In genomic region chr10:6591668-6592067, GRCh38 we compare ENCODE assay signal across 27 cellular contexts. TPM values are rescaled to one million over a fixed set of nuclear protein-coding genes. Genes with fewer than 3 reads are reported as not detected.
DNase-seq lines count a peak whose midpoint lies in the region; ATAC-seq and TF ChIP-seq lines count a peak whose summit lies in the region.
"Had no signal": no experiment of that assay in that cellular context is flagged by ENCODE, and none has a peak within 500 bp of the region (broad histone marks: within the 10 kb centered on the region; RNA-seq: fewer than 3 reads in every experiment).

No MANE protein-coding gene starts in this region.

- no peak overlapping the region for H3K4me3 ChIP-seq in esophagus muscularis mucosa
- H3K4me3 ChIP-seq in mesenchymal stem cell (ENCODE audit: insufficient read depth in 1 of 2, low read depth in 1 of 2, low read length in 2 of 2), result no peak overlapping the region
- H3K4me3 ChIP-seq: cardiac muscle cell, left ventricle myocardium inferior, pancreas, right atrium auricular region, thoracic aorta had no signal

- intact Hi-C loops in activated T-helper 2 cell treated with anti-CD3 and anti-CD28 coated beads, Interferon-gamma antibody, Interleukin-2, Interleukin-4, amounts not matched to agents 10 μg/mL and 5 μg/mL and 100 μg/mL, durations not matched to agents 14 hours and 24 hours and 36 hours (cut with micrococcal nuclease), result loop anchor here (1.0 kb wide), 1 partner anchor 8 kb away; no protein-coding TSS in a partner anchor
- intact Hi-C loops in natural killer cell (cut with micrococcal nuclease) (no loop called here), esophagus muscularis mucosa (cut with DNase I) (no loop called here)

- H3K27ac ChIP-seq in KOPT-K1 (ENCODE audit: low read depth, low read length, poor library complexity, severe bottlenecking), result peak overlapping the region; percentile 73
- no peak overlapping the region for H3K27ac ChIP-seq in esophagus muscularis mucosa (replicated peaks in 1 of 4)
- H3K27ac ChIP-seq in mesenchymal stem cell (ENCODE audit: low read length, poor library complexity, severe bottlenecking), result no peak overlapping the region
- H3K27ac ChIP-seq: cardiac muscle cell, HL-60, left ventricle myocardium inferior, pancreas, right atrium auricular region, RWPE1, thoracic aorta, VCaP had no signal

- H4K8ac ChIP-seq in mesenchymal stem cell (ENCODE audit: low read length), result no peak overlapping the region

- H3K27ac Mint-ChIP-seq in activated T-helper 2 cell treated with anti-CD3 and anti-CD28 coated beads, Interferon-gamma antibody, Interleukin-2, Interleukin-4, amounts not matched to agents 10 μg/mL and 5 μg/mL and 100 μg/mL, durations not matched to agents 14 hours and 24 hours and 36 hours, result peak overlapping the region; percentile 58
- peak overlapping the region; percentile 88 to 93 for H3K27ac Mint-ChIP-seq in natural killer cell
- H3K27ac Mint-ChIP-seq: mesothelial cell of epicardium; nephron progenitor cell; stimulated activated naive B cell treated with anti-CD40 and anti-IgM and Interleukin-4, amounts not matched to agents 10 μg/mL and 1 μg/mL and 100 μg/mL, for 72 hours had no signal

- peak overlapping the region; percentile 17 for H3K4me3 Mint-ChIP-seq in activated T-cell treated with anti-CD3 and anti-CD28 coated beads, Interleukin-2, amount 50 U/mL, for 4 hours
- H3K4me3 Mint-ChIP-seq in activated T-helper 2 cell treated with anti-CD3 and anti-CD28 coated beads, Interferon-gamma antibody, Interleukin-2, Interleukin-4, amounts not matched to agents 10 μg/mL and 5 μg/mL and 100 μg/mL, durations not matched to agents 14 hours and 24 hours and 36 hours (ENCODE audit: low read depth), result no peak overlapping the region
- peak overlapping the region; percentile 52 for H3K4me3 Mint-ChIP-seq in natural killer cell
- H3K4me3 Mint-ChIP-seq: mesothelial cell of epicardium; nephron progenitor cell; stimulated activated naive B cell treated with anti-CD40 and anti-IgM and Interleukin-4, amounts not matched to agents 10 μg/mL and 1 μg/mL and 100 μg/mL, for 72 hours had no signal

- H3K14ac ChIP-seq in mesenchymal stem cell (ENCODE audit: low read length in 2 of 2), result no peak overlapping the region

- H3K27me3 Mint-ChIP-seq in activated T-cell treated with anti-CD3 and anti-CD28 coated beads, Interleukin-2, amount 50 U/mL, for 4 hours (ENCODE audit: low read depth), result no peaks in the 10 kb centered on the region
- no peaks in the 10 kb centered on the region for H3K27me3 Mint-ChIP-seq in activated T-helper 2 cell treated with anti-CD3 and anti-CD28 coated beads, Interferon-gamma antibody, Interleukin-2, Interleukin-4, amounts not matched to agents 10 μg/mL and 5 μg/mL and 100 μg/mL, durations not matched to agents 14 hours and 24 hours and 36 hours (ENCODE audit: low read depth)
- no peaks in the 10 kb centered on the region for H3K27me3 Mint-ChIP-seq in natural killer cell (ENCODE audit: low read depth in 2 of 2)
- H3K27me3 Mint-ChIP-seq: stimulated activated naive B cell treated with anti-CD40 and anti-IgM and Interleukin-4, amounts not matched to agents 10 μg/mL and 1 μg/mL and 100 μg/mL, for 72 hours had no signal

- no peak overlapping the region for H3K9ac ChIP-seq in mesenchymal stem cell (ENCODE audit: low read length)

- no peak overlapping the region for H4K91ac ChIP-seq in mesenchymal stem cell (ENCODE audit: low read length)

- no peak overlapping the region for H2BK5ac ChIP-seq in mesenchymal stem cell (ENCODE audit: low read depth, low read length, poor library complexity, severe bottlenecking)

- peaks cover 0 to 12% (median 0%) of the 10 kb centered on the region in 4 donors for H3K27me3 ChIP-seq in esophagus muscularis mucosa
- peaks cover 0 to 36% of the 10 kb centered on the region in 2 experiments for H3K27me3 ChIP-seq in mesenchymal stem cell (ENCODE audit: control insufficient read depth in 1 of 2, insufficient read depth in 1 of 2, low read length in 2 of 2)
- H3K27me3 ChIP-seq: cardiac muscle cell, pancreas, right atrium auricular region had no signal

- no peak overlapping the region for H3K18ac ChIP-seq in mesenchymal stem cell (ENCODE audit: low read depth in 1 of 2, low read length in 2 of 2)

- H3K79me1 ChIP-seq in mesenchymal stem cell (replicated peaks; ENCODE audit: low read length, poor library complexity, severe bottlenecking), result no peaks in the 10 kb centered on the region

- peak; percentile 6 to 22 for ATAC-seq in activated T-cell treated with anti-CD3 and anti-CD28 coated beads, Interleukin-2, amount 50 U/mL, for 4 hours
- peak in 1 of 3 donors; percentile 13 for ATAC-seq in natural killer cell
- ATAC-seq: stimulated activated naive B cell treated with anti-CD40 and anti-IgM and Interleukin-4, amounts not matched to agents 10 μg/mL and 1 μg/mL and 100 μg/mL, for 72 hours had no signal

- H2AFZ ChIP-seq in mesenchymal stem cell (ENCODE audit: low read depth, low read length), result no peak overlapping the region

- H3K4ac ChIP-seq in mesenchymal stem cell (ENCODE audit: low read depth in 1 of 2, low read length in 2 of 2), result no peak overlapping the region

- H3K9me3 ChIP-seq in KOPT-K1 (ENCODE audit: insufficient read depth, low read length, poor library complexity, severe bottlenecking) (no peaks in the 10 kb centered on the region), esophagus muscularis mucosa (no peaks in the 10 kb centered on the region), mesenchymal stem cell (ENCODE audit: control insufficient read depth, low read length) (no peaks in the 10 kb centered on the region)
- H3K9me3 ChIP-seq: left ventricle myocardium inferior, pancreas, right atrium auricular region, thoracic aorta had no signal

- TF ChIP-seq EP300 in esophagus muscularis mucosa (IDR thresholded peaks at IDR 0.05), result no peak

- no peak overlapping the region for H2AK5ac ChIP-seq in mesenchymal stem cell (ENCODE audit: low read length, severe bottlenecking)

- H3K4me1 ChIP-seq in esophagus muscularis mucosa (no peaks in the 10 kb centered on the region), mesenchymal stem cell (ENCODE audit: control insufficient read depth, insufficient read depth, low read depth, low read length) (no peaks in the 10 kb centered on the region)
- H3K4me1 ChIP-seq: left ventricle myocardium inferior, pancreas, right atrium auricular region had no signal

- H3K4me1 Mint-ChIP-seq in activated T-cell treated with anti-CD3 and anti-CD28 coated beads, Interleukin-2, amount 50 U/mL, for 4 hours (ENCODE audit: low read depth), result peaks cover 89% of the 10 kb centered on the region
- peaks cover 76% of the 10 kb centered on the region for H3K4me1 Mint-ChIP-seq in activated T-helper 2 cell treated with anti-CD3 and anti-CD28 coated beads, Interferon-gamma antibody, Interleukin-2, Interleukin-4, amounts not matched to agents 10 μg/mL and 5 μg/mL and 100 μg/mL, durations not matched to agents 14 hours and 24 hours and 36 hours (ENCODE audit: low read depth)
- peaks cover 41 to 51% of the 10 kb centered on the region in 2 donors for H3K4me1 Mint-ChIP-seq in natural killer cell
- H3K4me1 Mint-ChIP-seq: mesothelial cell of epicardium, nephron progenitor cell had no signal

- no peak overlapping the region for H3K4me2 ChIP-seq in mesenchymal stem cell (ENCODE audit: low read length, poor library complexity, severe bottlenecking)

- TF ChIP-seq CTCF in natural killer cell (IDR thresholded peaks at IDR 0.05), result no peak
- no peak for TF ChIP-seq CTCF in esophagus muscularis mucosa (IDR thresholded peaks at IDR 0.05)

- peaks cover 26% of the 10 kb centered on the region; the same call in 1 of the 2 replicates for H3K36me3 ChIP-seq in KOPT-K1 (ENCODE audit: insufficient read depth, low read length)
- H3K36me3 ChIP-seq in esophagus muscularis mucosa, result no peaks in the 10 kb centered on the region
- no peaks in the 10 kb centered on the region for H3K36me3 ChIP-seq in mesenchymal stem cell (ENCODE audit: control insufficient read depth in 1 of 2, insufficient read depth in 2 of 2, low read depth in 1 of 2, low read length in 2 of 2)
- H3K36me3 ChIP-seq: cardiac muscle cell, left ventricle myocardium inferior, pancreas, right atrium auricular region, thoracic aorta had no signal

- WGBS in esophagus muscularis mucosa, result 71% methylated on average over 2 of the region's 2 CpGs
- WGBS in mesenchymal stem cell, result 48% methylated on average over 2 of the region's 2 CpGs

- no peak overlapping the region for H2BK15ac ChIP-seq in mesenchymal stem cell (ENCODE audit: low read depth, poor library complexity, severe bottlenecking)

- TF ChIP-seq POLR2A in esophagus muscularis mucosa (IDR thresholded peaks at IDR 0.05; ENCODE audit: low read depth), result no peak

- no peak overlapping the region for H2BK120ac ChIP-seq in mesenchymal stem cell (ENCODE audit: low read depth, low read length)

- H3K23ac ChIP-seq in mesenchymal stem cell (ENCODE audit: low read length in 2 of 2), result no peak overlapping the region

- DNase-seq in activated T-cell treated with anti-CD3 and anti-CD28 coated beads, Interleukin-2, amount 50 U/mL, for 4 hours, result no peak
- DNase-seq in activated T-cell treated with anti-CD3 and anti-CD28 coated beads for 4 hours (no peak), natural killer cell (no peak), esophagus muscularis mucosa (ENCODE audit: extremely low spot score) (no peak), GM19240 (ENCODE audit: insufficient read length, low spot score) (no peak), mesenchymal stem cell (no peak)
- no peak for DNase-seq in activated T-helper 2 cell treated with anti-CD3 and anti-CD28 coated beads, Interferon-gamma antibody, Interleukin-2, Interleukin-4, amounts not matched to agents 10 μg/mL and 5 μg/mL and 100 μg/mL, durations not matched to agents 14 hours and 24 hours and 36 hours (ENCODE audit: low spot score)
- DNase-seq: ACHN; activated CD4-positive, alpha-beta T cell treated with anti-CD3 and anti-CD28 coated beads, Interleukin-2, amount 50 U/mL, for 48 hours; Calu3; hypothalamus; left ventricle myocardium inferior; NCI-H1105 treated with DMSO at 0.1 percent for 48 hours; NCI-H2029 treated with DMSO at 0.1 percent for 48 hours; NCI-H226; nephron progenitor cell; pancreas; stimulated activated CD4-positive, alpha-beta T cell treated with anti-CD3 and anti-CD28 coated beads, Interleukin-4, amount 100 ng/mL, for 1 hour; stimulated activated naive B cell treated with anti-CD40 and anti-IgM and Interleukin-4, amounts not matched to agents 10 μg/mL and 1 μg/mL and 100 μg/mL, for 72 hours had no signal

- H3K9me3 Mint-ChIP-seq in activated T-cell treated with anti-CD3 and anti-CD28 coated beads, Interleukin-2, amount 50 U/mL, for 4 hours, result no peaks in the 10 kb centered on the region
- no peaks in the 10 kb centered on the region for H3K9me3 Mint-ChIP-seq in activated T-helper 2 cell treated with anti-CD3 and anti-CD28 coated beads, Interferon-gamma antibody, Interleukin-2, Interleukin-4, amounts not matched to agents 10 μg/mL and 5 μg/mL and 100 μg/mL, durations not matched to agents 14 hours and 24 hours and 36 hours
- H3K9me3 Mint-ChIP-seq in natural killer cell, result no peaks in the 10 kb centered on the region
- H3K9me3 Mint-ChIP-seq: nephron progenitor cell; stimulated activated naive B cell treated with anti-CD40 and anti-IgM and Interleukin-4, amounts not matched to agents 10 μg/mL and 1 μg/mL and 100 μg/mL, for 72 hours had no signal

- peaks cover 36% of the 10 kb centered on the region for H3K36me3 Mint-ChIP-seq in activated T-cell treated with anti-CD3 and anti-CD28 coated beads, Interleukin-2, amount 50 U/mL, for 4 hours (ENCODE audit: insufficient read depth)
- peaks cover 68% of the 10 kb centered on the region for H3K36me3 Mint-ChIP-seq in activated T-helper 2 cell treated with anti-CD3 and anti-CD28 coated beads, Interferon-gamma antibody, Interleukin-2, Interleukin-4, amounts not matched to agents 10 μg/mL and 5 μg/mL and 100 μg/mL, durations not matched to agents 14 hours and 24 hours and 36 hours (ENCODE audit: low read depth)
- peaks cover 14% of the 10 kb centered on the region for H3K36me3 Mint-ChIP-seq in natural killer cell
- H3K36me3 Mint-ChIP-seq: mesothelial cell of epicardium had no signal

- H2BK12ac ChIP-seq in mesenchymal stem cell (ENCODE audit: low read length in 2 of 2), result no peak overlapping the region

RNA-seq across cellular contexts. Expression of gene PRKCQ, which starts 11.6 kb away (rescaled TPM):
- total RNA-seq in activated T-cell treated with anti-CD3 and anti-CD28 coated beads, Interleukin-2, amount 50 U/mL, for 4 hours, result 10 to 100 TPM; 21.4 to 26.2 (median 22.3) TPM
- total RNA-seq in activated T-helper 2 cell treated with anti-CD3 and anti-CD28 coated beads, Interferon-gamma antibody, Interleukin-2, Interleukin-4, amounts not matched to agents 10 μg/mL and 5 μg/mL and 100 μg/mL, durations not matched to agents 14 hours and 24 hours and 36 hours, result 40.0 and 40.8 TPM in 2 replicates
- total RNA-seq in natural killer cell (10 to 100 TPM; 46.5 to 69.5 (median 61.3) TPM), esophagus muscularis mucosa (1 to 10 TPM; 4.6 to 9.4 (median 6.8) TPM)
- polyA plus RNA-seq in mesenchymal stem cell (2013, experiment 1 of 2), result 0.21 TPM
- polyA plus RNA-seq in mesenchymal stem cell (2013, experiment 2 of 2), result 0.21 TPM
